ENCODE assay signal across 8 cellular contexts in the genomic region with DNA sequence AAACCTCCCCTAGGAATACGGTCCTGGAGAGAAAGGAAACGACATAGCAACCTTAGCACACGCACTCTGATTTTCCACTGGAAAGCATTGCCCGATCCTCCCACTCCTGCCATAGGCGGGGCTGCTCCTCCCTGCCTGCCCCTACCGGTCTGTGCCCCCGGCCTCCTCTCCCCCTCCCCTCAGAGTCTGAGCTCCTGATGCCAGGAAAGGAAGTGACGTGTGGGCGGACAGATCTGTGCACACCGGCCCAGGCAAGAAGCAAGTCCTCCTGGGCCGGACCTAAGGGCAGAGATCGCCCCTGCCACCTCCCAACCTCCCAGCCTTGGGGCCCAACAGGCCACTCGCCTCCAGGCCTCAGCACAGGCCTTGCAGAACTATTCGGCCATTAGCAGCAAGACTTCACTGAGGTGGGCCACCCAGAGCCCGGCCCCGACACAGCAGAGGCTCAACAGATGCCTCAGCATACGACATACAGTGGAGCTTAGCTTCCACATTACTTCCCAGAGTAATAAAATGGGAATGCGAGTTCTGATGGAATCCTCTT. TPM values are rescaled to one million over a fixed set of nuclear protein-coding genes. Genes with fewer than 3 reads are reported as not detected.
DNase-seq lines count a peak whose midpoint lies in the region; ATAC-seq and TF ChIP-seq lines count a peak whose summit lies in the region.

No MANE protein-coding gene starts in this region.

- H3K27me3 Mint-ChIP-seq in CD4-positive, alpha-beta T cell, result no peaks in the 10 kb centered on the region
- H3K27me3 Mint-ChIP-seq in T-helper 1 cell treated with Interleukin-12 subunit alpha and Interleukin-12 subunit beta and Interleukin-4 antibody, amounts not matched to agents 30 μg/mL and 1 μg/mL, for 36 hours (ENCODE audit: low read depth), result no peaks in the 10 kb centered on the region
- H3K27me3 Mint-ChIP-seq in neural progenitor cell (ENCODE audit: insufficient read depth, low read depth), result peaks cover 3% of the 10 kb centered on the region

- WGBS in esophagus, 2 donors, result 29 to 41% methylated on average over 18 of the region's 18 CpGs

- no peaks in the 10 kb centered on the region for H3K9me3 Mint-ChIP-seq in CD4-positive, alpha-beta T cell
- no peaks in the 10 kb centered on the region for H3K9me3 Mint-ChIP-seq in T-helper 1 cell treated with Interleukin-12 subunit alpha and Interleukin-12 subunit beta and Interleukin-4 antibody, amounts not matched to agents 30 μg/mL and 1 μg/mL, for 36 hours
- no peaks in the 10 kb centered on the region for H3K9me3 Mint-ChIP-seq in neural progenitor cell

- no peak for TF ChIP-seq CTCF in CD4-positive, alpha-beta T cell (IDR thresholded peaks at IDR 0.05)
- TF ChIP-seq CTCF in neural progenitor cell (IDR thresholded peaks at IDR 0.05), result no peak

- DNase-seq in CD4-positive, alpha-beta T cell, result no peak
- DNase-seq in neural progenitor cell (ENCODE audit: low spot score) (peak; percentile 45), OCI-M1 (lab: John Stamatoyannopoulos, UW) (no peak)

- no peaks in the 10 kb centered on the region for H3F3A ChIP-seq in neural progenitor cell (ENCODE audit: low read depth)

- H4K20me1 ChIP-seq in neural progenitor cell (ENCODE audit: low read depth), result no peaks in the 10 kb centered on the region

- H3K4me3 ChIP-seq in esophagus (ENCODE audit: low read depth in 1 of 2, low read length in 2 of 2) (no peak overlapping the region), neural progenitor cell (no peak overlapping the region)

- CTCF ChIA-PET in CD4-positive, alpha-beta T cell (lab: Charles Lee), result no interaction called here

- intact Hi-C loops in CD4-positive, alpha-beta T cell (cut with DNase I, micrococcal nuclease), result no loop called here

- no peak for ATAC-seq in CD4-positive, alpha-beta T cell (ENCODE audit: poor library complexity)
- ATAC-seq in HG02852 (IDR thresholded peaks at IDR 0.05; ENCODE audit: unreplicated experiment), result no peak
- ATAC-seq in HG03439 (IDR thresholded peaks at IDR 0.05; ENCODE audit: unreplicated experiment), result no peak
- ATAC-seq in HG03565 (IDR thresholded peaks at IDR 0.05; ENCODE audit: unreplicated experiment), result no peak

- peak overlapping the region; percentile 34 for H2AFZ ChIP-seq in neural progenitor cell (replicated peaks)

- H3K36me3 ChIP-seq in esophagus (ENCODE audit: control insufficient read depth in 2 of 2, insufficient read depth in 2 of 2, low read length in 1 of 2) (peaks cover 4 to 9% of the 10 kb centered on the region in 2 donors), neural progenitor cell (no peaks in the 10 kb centered on the region)

- H3K79me2 ChIP-seq in neural progenitor cell (ENCODE audit: low read depth), result no peaks in the 10 kb centered on the region

- H3K4me2 ChIP-seq in neural progenitor cell, result peak overlapping the region; percentile 22

- H3K4me3 Mint-ChIP-seq in CD4-positive, alpha-beta T cell, result peak overlapping the region; percentile 54
- H3K4me3 Mint-ChIP-seq in T-helper 1 cell treated with Interleukin-12 subunit alpha and Interleukin-12 subunit beta and Interleukin-4 antibody, amounts not matched to agents 30 μg/mL and 1 μg/mL, for 36 hours, result no peak overlapping the region
- H3K4me3 Mint-ChIP-seq in neural progenitor cell, result no peak overlapping the region

- H3K9ac ChIP-seq in neural progenitor cell, result no peak overlapping the region

- peak overlapping the region; percentile 81 for H3K27ac Mint-ChIP-seq in CD4-positive, alpha-beta T cell
- peak overlapping the region; percentile 75 for H3K27ac Mint-ChIP-seq in T-helper 1 cell treated with Interleukin-12 subunit alpha and Interleukin-12 subunit beta and Interleukin-4 antibody, amounts not matched to agents 30 μg/mL and 1 μg/mL, for 36 hours
- peak overlapping the region; percentile 63 for H3K27ac Mint-ChIP-seq in neural progenitor cell

- H3K4me1 ChIP-seq in esophagus (ENCODE audit: control insufficient read depth in 2 of 2, insufficient read depth in 2 of 2, low read length in 1 of 2) (peaks cover 33 to 47% of the 10 kb centered on the region in 2 donors), neural progenitor cell (peaks cover 10% of the 10 kb centered on the region)

- H3K27ac ChIP-seq in CD4-positive, alpha-beta T cell (ENCODE audit: low read depth, low read length), result peak overlapping the region; percentile 54
- peak overlapping the region; percentile 36 to 41 for H3K27ac ChIP-seq in esophagus (ENCODE audit: low read depth in 2 of 2, low read length in 1 of 2)
- H3K27ac ChIP-seq in neural progenitor cell, result no peak overlapping the region

- no peaks in the 10 kb centered on the region for H3K9me3 ChIP-seq in CD4-positive, alpha-beta T cell (ENCODE audit: control insufficient read depth, low read length)
- H3K9me3 ChIP-seq in esophagus (ENCODE audit: control insufficient read depth in 2 of 2, insufficient read depth in 1 of 2, low read depth in 1 of 2, low read length in 1 of 2), result no peaks in the 10 kb centered on the region
- H3K9me3 ChIP-seq in neural progenitor cell (ENCODE audit: low read depth), result no peaks in the 10 kb centered on the region

- H3K4me1 Mint-ChIP-seq in CD4-positive, alpha-beta T cell (ENCODE audit: low read depth), result peaks cover 66% of the 10 kb centered on the region
- peaks cover 40% of the 10 kb centered on the region for H3K4me1 Mint-ChIP-seq in T-helper 1 cell treated with Interleukin-12 subunit alpha and Interleukin-12 subunit beta and Interleukin-4 antibody, amounts not matched to agents 30 μg/mL and 1 μg/mL, for 36 hours (ENCODE audit: low read depth)
- H3K4me1 Mint-ChIP-seq in neural progenitor cell, result peaks cover 23% of the 10 kb centered on the region

- peaks cover 37% of the 10 kb centered on the region for H3K36me3 Mint-ChIP-seq in CD4-positive, alpha-beta T cell (ENCODE audit: low read depth)
- peaks cover 15% of the 10 kb centered on the region for H3K36me3 Mint-ChIP-seq in T-helper 1 cell treated with Interleukin-12 subunit alpha and Interleukin-12 subunit beta and Interleukin-4 antibody, amounts not matched to agents 30 μg/mL and 1 μg/mL, for 36 hours (ENCODE audit: low read depth)
- H3K36me3 Mint-ChIP-seq in neural progenitor cell, result peaks cover 3% of the 10 kb centered on the region

- H3K27me3 ChIP-seq in CD4-positive, alpha-beta T cell (ENCODE audit: control insufficient read depth, insufficient read depth, low read length), result no peaks in the 10 kb centered on the region
- H3K27me3 ChIP-seq in esophagus (ENCODE audit: control insufficient read depth in 1 of 2, insufficient read depth in 2 of 2, low read length in 2 of 2) (no peaks in the 10 kb centered on the region), neural progenitor cell (no peaks in the 10 kb centered on the region)

- POLR2A ChIA-PET in CD4-positive, alpha-beta T cell (lab: Charles Lee), result interaction anchor here (0.9 kb wide), 2 partner anchors 17 to 62 kb away, joined by 3 read pairs; no protein-coding TSS in a partner anchor

RNA-seq across cellular contexts. Expression of gene NINJ1, which starts 7.2 kb away (rescaled TPM):
- total RNA-seq in CD4-positive, alpha-beta T cell, result 10 to 100 TPM; 87.8 to 87.9 TPM
- polyA plus RNA-seq in esophagus, result 10 to 100 TPM; 14.9 to 21.7 TPM
- 3.9 and 27.3 TPM in 2 replicates for total RNA-seq in neural progenitor cell (ENCODE audit: low replicate concordance)

RNA-seq across cellular contexts. Expression of gene CARD19, which starts 30.9 kb away (rescaled TPM):
- 10 to 100 TPM; 38.8 to 39.2 TPM for total RNA-seq in CD4-positive, alpha-beta T cell
- 10 to 100 TPM; 19.6 to 30.7 TPM for polyA plus RNA-seq in esophagus
- total RNA-seq in neural progenitor cell (ENCODE audit: low replicate concordance), result 12.3 and 33.4 TPM in 2 replicates

RNA-seq across cellular contexts. Expression of gene WNK2, which starts 57.0 kb away (rescaled TPM):
- under 1 TPM; 0.19 to 0.22 TPM for total RNA-seq in CD4-positive, alpha-beta T cell
- 1 to 10 TPM; 2.1 to 3.4 TPM for polyA plus RNA-seq in esophagus
- total RNA-seq in neural progenitor cell (ENCODE audit: low replicate concordance), result 6.2 and 16.7 TPM in 2 replicates
